In genomic region chr7:121872831-121873764, GRCh38 we compare ENCODE assay signal across 8 cellular contexts. TPM values are rescaled to one million over a fixed set of nuclear protein-coding genes. Genes with fewer than 3 reads are reported as not detected.
DNase-seq lines count a peak whose midpoint lies in the region; ATAC-seq, FAIRE-seq and TF ChIP-seq lines count a peak whose summit lies in the region.

Gene PTPRZ1 (plus strand): TSS chr7:121873161. CDS start chr7:121873500, 339 bp downstream.

- WGBS in small intestine, 3 donors, result 1 to 2% (median 2%) methylated on average over 67 to 85 of the region's 85 CpGs

- H3K4me3 ChIP-seq in brain microvascular endothelial cell (ENCODE audit: low read depth, low read length) (peak within 1 kb of the TSS; percentile 69), small intestine (ENCODE audit: low read depth in 1 of 2, low read length in 2 of 2) (peak within 1 kb of the TSS in 1 of 2 donors; percentile 62)

- DNase-seq in ELR (ENCODE audit: low read depth) (peak; percentile 49), NCI-H1105 treated with DMSO at 0.1 percent for 48 hours (lab: John Stamatoyannopoulos, UW) (peak; percentile 58), brain microvascular endothelial cell (no peak), iPS-NIHi7 (ENCODE audit: extremely low spot score) (peak; percentile 87), small intestine (peak; percentile 32), MV-4-11 (lab: John Stamatoyannopoulos, UW) (no peak), GM19238 (ENCODE audit: insufficient read length, low spot score) (no peak)

- H3K36me3 ChIP-seq in brain microvascular endothelial cell (replicated peaks), result no peaks in the 10 kb centered on the region
- no peaks in the 10 kb centered on the region for H3K36me3 ChIP-seq in small intestine (ENCODE audit: control insufficient read depth in 2 of 2, insufficient read depth in 2 of 2, low read length in 2 of 2)

- H3K9me3 ChIP-seq in small intestine (ENCODE audit: control insufficient read depth, low read depth), result no peaks in the 10 kb centered on the region

- in situ Hi-C loops in brain microvascular endothelial cell (cut with HindIII; ENCODE audit: low pct_ligation_motif_present, low sequenced_read_pairs), result no loop called here

- no peak for ATAC-seq in GM19035 (IDR thresholded peaks at IDR 0.05; ENCODE audit: unreplicated experiment)

- TF ChIP-seq CTCF in brain microvascular endothelial cell (IDR thresholded peaks at IDR 0.05; ENCODE audit: low read depth, low read length, missing control alignments), result no peak

- no peak for FAIRE-seq in small intestine (lab: Jason Lieb, UNC)

- H3K27ac ChIP-seq in brain microvascular endothelial cell, result no peak within 1 kb of the TSS
- no peak within 1 kb of the TSS for H3K27ac ChIP-seq in small intestine (ENCODE audit: low read depth in 1 of 2, low read length in 1 of 2)

- peaks cover 0 to 4% of the 10 kb centered on the region in 2 donors for H3K4me1 ChIP-seq in small intestine (ENCODE audit: control insufficient read depth in 2 of 2, insufficient read depth in 1 of 2, low read depth in 1 of 2, low read length in 1 of 2)

- H3K27me3 ChIP-seq in brain microvascular endothelial cell (replicated peaks) (peaks cover 27% of the 10 kb centered on the region), small intestine (ENCODE audit: control insufficient read depth in 2 of 2, insufficient read depth in 2 of 2, low read length in 2 of 2) (peaks cover 3 to 12% of the 10 kb centered on the region in 2 donors)

RNA-seq across cellular contexts. Expression of gene PTPRZ1, which starts in this region (rescaled TPM):
- 1 to 10 TPM in 1 of 3 donors, under 1 TPM in 1, not detected in 1; 0.81 to 1.4 TPM for polyA plus RNA-seq in small intestine

Comparison
In these comparisons a context has a peak if more than half of its experiments do, and no peak if none do; other contexts are left out.
1. DNase-seq: peak in ELR (single experiment), NCI-H1105 treated with DMSO at 0.1 percent for 48 hours (single experiment), iPS-NIHi7 (single experiment) and small intestine (single experiment); none in brain microvascular endothelial cell (single experiment), MV-4-11 (single experiment) and GM19238 (single experiment).